Comparison of ENCODE assay signal across 8 cellular contexts in the genomic region with DNA sequence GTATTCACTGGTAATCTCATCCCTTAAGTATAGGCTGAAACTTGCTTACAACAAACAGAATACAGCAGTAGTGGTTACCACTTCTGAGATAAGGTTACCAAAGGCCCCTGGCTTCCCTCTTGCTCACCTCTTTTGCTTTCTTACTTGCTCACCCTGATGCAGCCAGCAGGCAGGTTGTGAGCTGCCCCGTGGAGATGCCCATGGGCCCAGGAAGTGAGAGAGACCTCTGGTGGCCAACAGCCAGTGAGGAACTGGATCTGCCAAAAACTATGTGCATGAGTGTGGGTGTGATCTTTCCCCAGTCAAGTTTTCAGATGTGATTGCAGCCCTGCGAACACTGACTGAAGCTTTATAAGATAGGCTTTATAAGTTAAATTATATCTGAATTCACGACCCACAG. TPM values are rescaled to one million over a fixed set of nuclear protein-coding genes. Genes with fewer than 3 reads are reported as not detected.
A peak's percentile ranks its signal among the peaks of the same experiment; 100 is the strongest.
DNase-seq lines count a peak whose midpoint lies in the region; ATAC-seq, FAIRE-seq and TF ChIP-seq lines count a peak whose summit lies in the region.

No MANE protein-coding gene starts in this region.

- H3K23ac ChIP-seq in IMR-90 (ENCODE audit: low read depth, low read length): no peak overlapping the region

- no peak overlapping the region for H4K91ac ChIP-seq in IMR-90 (ENCODE audit: insufficient read depth, low read depth, low read length)

- no peaks in the 10 kb centered on the region for H3K9me3 ChIP-seq in IMR-90 (ENCODE audit: control insufficient read depth, insufficient read depth, low read length)

- no peak overlapping the region for H3K4me2 ChIP-seq in IMR-90 (ENCODE audit: low read depth, low read length)

- ATAC-seq in IMR-90 (ENCODE audit: low read depth) (no peak), GM19452 (IDR thresholded peaks at IDR 0.05; ENCODE audit: unreplicated experiment) (no peak), GM18505 (IDR thresholded peaks at IDR 0.05; ENCODE audit: unreplicated experiment) (no peak)

- H3K36me3 Mint-ChIP-seq in Calu3 (ENCODE audit: insufficient read depth, unreplicated experiment): no peaks in the 10 kb centered on the region

- POLR2A ChIA-PET in IMR-90 (lab: Charles Lee; ENCODE audit: unreplicated experiment): no interaction called here

- no peak overlapping the region for H3K4me3 ChIP-seq in IMR-90 (ENCODE audit: insufficient read depth, low read depth, low read length)

- H3K9ac ChIP-seq in IMR-90 (ENCODE audit: low read depth, low read length): no peak overlapping the region

- CTCF ChIA-PET in Calu3 (lab: Charles Lee): interaction anchor here (0.9 to 1.0 kb wide), 4 partner anchors 12 to 201 kb away, joined by 3 to 6 read pairs (median 4); a partner anchor contains a TSS
- CTCF ChIA-PET in IMR-90 (lab: Yijun Ruan, JAX): no interaction called here

- no peaks in the 10 kb centered on the region for H3K79me1 ChIP-seq in IMR-90 (ENCODE audit: low read depth in 1 of 2, low read length in 2 of 2)

- H2AK9ac ChIP-seq in IMR-90 (replicated peaks; ENCODE audit: low read depth, low read length, poor library complexity): no peak overlapping the region

- peak; percentile 23 for FAIRE-seq in GM19239 (lab: Jason Lieb, UNC)

- H2AFZ ChIP-seq in IMR-90 (replicated peaks; ENCODE audit: low read length, poor library complexity): no peak overlapping the region

- H2AK5ac ChIP-seq in IMR-90 (ENCODE audit: low read depth, low read length): no peak overlapping the region

- H2BK15ac ChIP-seq in IMR-90 (ENCODE audit: low read depth, low read length): no peak overlapping the region

- H3K36me3 ChIP-seq in IMR-90 (ENCODE audit: control insufficient read depth, insufficient read depth, low read length): no peaks in the 10 kb centered on the region

- no TSS peak for BruUV-seq in Calu3 (replicated peaks; lab: Mats Ljungman, UMichigan)
- no TSS peak for BruUV-seq in IMR-90 (replicated peaks; lab: Mats Ljungman, UMichigan)

- H3K9me3 Mint-ChIP-seq in Calu3 (ENCODE audit: low read depth, unreplicated experiment): no peaks in the 10 kb centered on the region

- intact Hi-C loops in Calu3 (cut with micrococcal nuclease; ENCODE audit: unreplicated experiment): loop anchor here (1.0 kb wide), 1 partner anchor 202 kb away; no protein-coding TSS in a partner anchor
- intact Hi-C loops in IMR-90 (cut with micrococcal nuclease): loop anchor here (5.0 kb wide), 1 partner anchor 202 kb away; no protein-coding TSS in a partner anchor

- no peak overlapping the region for H2BK120ac ChIP-seq in IMR-90 (ENCODE audit: low read depth, low read length)

- no peak overlapping the region for H3K27ac Mint-ChIP-seq in Calu3 (ENCODE audit: unreplicated experiment)

- peak; percentile 22; the same call in 1 of the 2 replicates for TF ChIP-seq RAD21 in IMR-90 (IDR thresholded peaks at IDR 0.05; ENCODE audit: low read length)

- no peak overlapping the region for H3K4me3 Mint-ChIP-seq in Calu3 (ENCODE audit: low read depth, unreplicated experiment)

- H4K20me1 ChIP-seq in IMR-90 (ENCODE audit: insufficient read depth, low read length): no peaks in the 10 kb centered on the region

- H4K8ac ChIP-seq in IMR-90 (ENCODE audit: low read depth in 2 of 2, low read length in 2 of 2): no peak overlapping the region

- DNase-seq in Calu3 (peak; percentile 72), GM19239 (ENCODE audit: insufficient read length, low spot score) (peak; percentile 24), IMR-90 (peak; percentile 2), T47D (ENCODE audit: low read depth in 1 of 2, low spot score in 1 of 2) (peak; percentile 24 to 53), DMS114 treated with DMSO at 0.1 percent for 48 hours (lab: John Stamatoyannopoulos, UW; ENCODE audit: unreplicated experiment) (no peak)
- no peak for DNase-seq in activated naive CD4-positive, alpha-beta T cell treated with anti-CD3 and anti-CD28 coated beads, Interleukin-2, amount 50 U/mL, for 16 hours

- H3K27me3 Mint-ChIP-seq in Calu3 (ENCODE audit: unreplicated experiment): no peaks in the 10 kb centered on the region

- H3K9me1 ChIP-seq in IMR-90 (ENCODE audit: insufficient read depth, low read length): no peaks in the 10 kb centered on the region

- no peak overlapping the region for H2BK20ac ChIP-seq in IMR-90 (ENCODE audit: low read depth, low read length)

- WGBS in IMR-90 (ENCODE audit: extremely low coverage in 2 of 2, insufficient read length in 1 of 2), 2 experiments: no CpG with 5 or more reads among the region's 3 CpGs

- H3K56ac ChIP-seq in IMR-90 (ENCODE audit: extremely low read depth, insufficient read depth, low read length): no peak overlapping the region

- H3K4ac ChIP-seq in IMR-90 (ENCODE audit: low read depth, low read length): no peak overlapping the region

- H3K18ac ChIP-seq in IMR-90 (ENCODE audit: low read depth, low read length): no peak overlapping the region

- TF ChIP-seq CTCF in Calu3 (IDR thresholded peaks at IDR 0.05; ENCODE audit: unreplicated experiment) (peak; percentile 13), IMR-90 (conservative IDR thresholded peaks at IDR 0.05; ENCODE audit: low read depth, low read length) (peak; percentile 19; the same call in 1 of the 2 replicates)

- in situ Hi-C loops in IMR-90 (cut with MboI; ENCODE audit: low sequenced_read_pairs) (no loop called here), T47D (cut with HindIII; ENCODE audit: low pct_unique_long_range_greater_than_20kb, low sequenced_read_pairs) (no loop called here)

- no peak overlapping the region for H3K27ac ChIP-seq in IMR-90 (ENCODE audit: insufficient read depth, low read length)

- no peak for TF ChIP-seq POLR2A in IMR-90 (IDR thresholded peaks at IDR 0.05; ENCODE audit: low read depth, low read length)
- TF ChIP-seq POLR2A in GM18505 (IDR thresholded peaks at IDR 0.05; ENCODE audit: borderline replicate concordance, extremely low read depth, insufficient read depth, insufficient read length): no peak

- no peak overlapping the region for H4K5ac ChIP-seq in IMR-90 (ENCODE audit: low read depth, low read length)

- no peaks in the 10 kb centered on the region for H3K4me1 Mint-ChIP-seq in Calu3 (ENCODE audit: low read depth, unreplicated experiment)

- H2BK5ac ChIP-seq in IMR-90 (ENCODE audit: low read depth, low read length, poor library complexity, severe bottlenecking): no peak overlapping the region

- no peak overlapping the region for H3K14ac ChIP-seq in IMR-90 (replicated peaks; ENCODE audit: low read depth, low read length)

- H3K27me3 ChIP-seq in IMR-90 (ENCODE audit: control insufficient read depth, insufficient read depth, low read length): no peaks in the 10 kb centered on the region

- H3K4me1 ChIP-seq in IMR-90 (ENCODE audit: control insufficient read depth, insufficient read depth, low read length): no peaks in the 10 kb centered on the region

- dilution Hi-C loops in IMR-90 (cut with HindIII; ENCODE audit: low sequenced_read_pairs, unreplicated experiment): no loop called here

TF ChIP-seq in IMR-90, 13 proteins besides CTCF, POLR2A, EP300 and RAD21:
- TF ChIP-seq MXI1 (IDR thresholded peaks at IDR 0.05; ENCODE audit: borderline replicate concordance, low read depth, low read length) (no peak), SMC3 (IDR thresholded peaks at IDR 0.05; ENCODE audit: low read depth, low read length) (no peak), RCOR1 (IDR thresholded peaks at IDR 0.05; ENCODE audit: insufficient replicate concordance, low read length) (no peak), NFE2L2 (IDR thresholded peaks at IDR 0.05; ENCODE audit: low read depth, low read length) (no peak), CHD1 (IDR thresholded peaks at IDR 0.05; ENCODE audit: low read depth, low read length) (no peak), RFX5 (IDR thresholded peaks at IDR 0.05; ENCODE audit: low read depth, low read length) (no peak)
- TF ChIP-seq, protein P1, sequence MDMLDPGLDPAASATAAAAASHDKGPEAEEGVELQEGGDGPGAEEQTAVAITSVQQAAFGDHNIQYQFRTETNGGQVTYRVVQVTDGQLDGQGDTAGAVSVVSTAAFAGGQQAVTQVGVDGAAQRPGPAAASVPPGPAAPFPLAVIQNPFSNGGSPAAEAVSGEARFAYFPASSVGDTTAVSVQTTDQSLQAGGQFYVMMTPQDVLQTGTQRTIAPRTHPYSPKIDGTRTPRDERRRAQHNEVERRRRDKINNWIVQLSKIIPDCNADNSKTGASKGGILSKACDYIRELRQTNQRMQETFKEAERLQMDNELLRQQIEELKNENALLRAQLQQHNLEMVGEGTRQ (IDR thresholded peaks at IDR 0.05; ENCODE audit: low read depth, low read length): no peak
TF ChIP-seq in IMR-90: peak in this region for 0.

RNA-seq across cellular contexts. Expression of a gene that starts 48.7 kb away (rescaled TPM):
- total RNA-seq in Calu3 (2022) (7.2 and 9.7 TPM in 2 replicates), IMR-90 (2012; rRNA removed) (under 0.01 and 0.36 TPM in 2 replicates)
- 0.12 and 0.47 TPM in 2 replicates for polyA plus RNA-seq in IMR-90 (2012; rRNA removed)
- polyA plus RNA-seq in IMR-90 (2012; cell fraction: cytosol; rRNA removed): 0.19 and 0.42 TPM in 2 replicates
- polyA plus RNA-seq in IMR-90 (2012; cell fraction: nucleus; rRNA removed; ENCODE audit: low replicate concordance): 0.23 and 0.34 TPM in 2 replicates

Comparison
In these comparisons a context has a peak if more than half of its experiments do, and no peak if none do; other contexts are left out.
1. DNase-seq: peak in Calu3 (single experiment), GM19239 (single experiment), IMR-90 (single experiment) and T47D (2 of 2); none in DMS114 treated with DMSO at 0.1 percent for 48 hours (single experiment) and activated naive CD4-positive, alpha-beta T cell treated with anti-CD3 and anti-CD28 coated beads, Interleukin-2, amount 50 U/mL, for 16 hours (single experiment).